Comparison of ENCODE assay signal across 8 cellular contexts in genomic region chr2:202034249-202035088, GRCh38. TPM values are rescaled to one million over a fixed set of nuclear protein-coding genes. Genes with fewer than 3 reads are reported as not detected.
DNase-seq lines count a peak whose midpoint lies in the region; ATAC-seq and TF ChIP-seq lines count a peak whose summit lies in the region.

No MANE protein-coding gene starts in this region.

- H3K27ac Mint-ChIP-seq in CD14-positive monocyte (peak overlapping the region in 3 of 7 donors; percentile 13 to 75 (median 41)), type B pancreatic cell (peak overlapping the region; percentile 80)

- peak overlapping the region; percentile 33 for H3K27ac ChIP-seq in effector memory CD4-positive, alpha-beta T cell (ENCODE audit: insufficient read depth, low read length, poor library complexity, severe bottlenecking)

- TF ChIP-seq CTCF in CD14-positive monocyte (IDR thresholded peaks at IDR 0.05) = no peak
- TF ChIP-seq CTCF in mucosa of descending colon (IDR thresholded peaks at IDR 0.05) = no peak
- TF ChIP-seq CTCF in type B pancreatic cell (conservative IDR thresholded peaks at IDR 0.05) = no peak

- peak overlapping the region; percentile 59 for H3K4me3 ChIP-seq in effector memory CD4-positive, alpha-beta T cell (ENCODE audit: insufficient read depth, low read depth, low read length, poor library complexity, severe bottlenecking)
- H3K4me3 ChIP-seq in mucosa of descending colon = peak overlapping the region; percentile 40

- no peaks in the 10 kb centered on the region for H3K9me3 ChIP-seq in effector memory CD4-positive, alpha-beta T cell (ENCODE audit: control insufficient read depth, low read length)
- no peaks in the 10 kb centered on the region for H3K9me3 ChIP-seq in mucosa of descending colon

- DNase-seq in CD14-positive monocyte (ENCODE audit: low spot score) (no peak), HT-29 (ENCODE audit: low spot score) (peak; percentile 40), mucosa of descending colon (peak; percentile 27 to 58 (median 56)), type B pancreatic cell (ENCODE audit: extremely low spot score, unreplicated experiment) (peak; percentile 72), NCI-H2107 (lab: John Stamatoyannopoulos, UW) (no peak)
- DNase-seq in activated CD4-positive, CD25-positive, alpha-beta regulatory T cell treated with anti-CD3 and anti-CD28 coated beads, Interleukin-2, amount 50 U/mL, for 72 hours = peak; percentile 40
- DNase-seq in effector memory CD4-positive, alpha-beta T cell = peak in 1 of 3 donors; percentile 6

- H3K27me3 ChIP-seq in effector memory CD4-positive, alpha-beta T cell (replicated peaks; ENCODE audit: control insufficient read depth, insufficient read depth, low read length, poor library complexity, severe bottlenecking) = peaks cover 27% of the 10 kb centered on the region

- intact Hi-C loops in CD14-positive monocyte (cut with micrococcal nuclease) (no loop called here), mucosa of descending colon (cut with DNase I, micrococcal nuclease) (loop anchor here in 1 of 2 donors (10.0 kb wide), 1 partner anchor 140 kb away; no protein-coding TSS in a partner anchor)

- H3K27me3 Mint-ChIP-seq in CD14-positive monocyte (ENCODE audit: low read depth in 3 of 3) = peaks cover 36 to 54% (median 50%) of the 10 kb centered on the region in 3 donors
- H3K27me3 Mint-ChIP-seq in type B pancreatic cell = peaks cover 11% of the 10 kb centered on the region

- peaks cover 13% of the 10 kb centered on the region for H3K4me1 ChIP-seq in effector memory CD4-positive, alpha-beta T cell (ENCODE audit: control insufficient read depth, insufficient read depth, low read length, poor library complexity, severe bottlenecking)
- H3K4me1 ChIP-seq in mucosa of descending colon (ENCODE audit: low read depth) = peaks cover 17% of the 10 kb centered on the region

- H3K4me1 Mint-ChIP-seq in CD14-positive monocyte (peaks cover 18% of the 10 kb centered on the region), type B pancreatic cell (ENCODE audit: unreplicated experiment) (peaks cover 22% of the 10 kb centered on the region)

- H3K9me3 Mint-ChIP-seq in CD14-positive monocyte (peaks cover 0 to 12% (median 9%) of the 10 kb centered on the region in 7 donors), type B pancreatic cell (no peaks in the 10 kb centered on the region)

- ATAC-seq in GM19397 (IDR thresholded peaks at IDR 0.05; ENCODE audit: unreplicated experiment) = peak; percentile 9
- peak; percentile 39 for ATAC-seq in mucosa of descending colon

- H3K36me3 ChIP-seq in effector memory CD4-positive, alpha-beta T cell (ENCODE audit: control insufficient read depth, insufficient read depth, low read length) = no peaks in the 10 kb centered on the region
- H3K36me3 ChIP-seq in mucosa of descending colon (ENCODE audit: low read depth) = no peaks in the 10 kb centered on the region

- H3K4me3 Mint-ChIP-seq in CD14-positive monocyte (peak overlapping the region; percentile 90 to 91), type B pancreatic cell (peak overlapping the region; percentile 90)

- H3K36me3 Mint-ChIP-seq in CD14-positive monocyte = peaks cover 8 to 11% of the 10 kb centered on the region in 2 donors
- peaks cover 8% of the 10 kb centered on the region for H3K36me3 Mint-ChIP-seq in type B pancreatic cell

RNA-seq across cellular contexts. Expression of gene FZD7, which starts 0.8 kb away (rescaled TPM):
- polyA plus RNA-seq in CD14-positive monocyte = under 1 TPM in 1 of 2 donors, not detected in 1; 0.05 TPM
- 17.4 and 18.2 TPM in 2 replicates for total RNA-seq in HT-29 (2014; rRNA removed; shearing (Covaris generic))
- total RNA-seq in mucosa of descending colon (10 to 100 TPM in 1 of 3 donors, 1 to 10 TPM in 2; 4.8 to 84.3 (median 5.9) TPM), type B pancreatic cell (ENCODE audit: low replicate concordance) (50.0 and 68.6 TPM in 2 replicates)

RNA-seq across cellular contexts. Expression of gene KIAA2012, which starts 38.6 kb away (rescaled TPM):
- not detected for polyA plus RNA-seq in CD14-positive monocyte
- total RNA-seq in HT-29 (2014; rRNA removed; shearing (Covaris generic)) = 0.05 TPM in 1 of 2 replicates, not detected in the other
- total RNA-seq in mucosa of descending colon (under 1 TPM in 2 of 3 donors, not detected in 1; 0.13 to 0.14 TPM), type B pancreatic cell (ENCODE audit: low replicate concordance) (0.12 and 1.3 TPM in 2 replicates)

Comparison
In these comparisons a context has a peak if more than half of its experiments do, and no peak if none do; other contexts are left out.
1. DNase-seq: peak in HT-29 (single experiment), activated CD4-positive, CD25-positive, alpha-beta regulatory T cell treated with anti-CD3 and anti-CD28 coated beads, Interleukin-2, amount 50 U/mL, for 72 hours (single experiment), mucosa of descending colon (3 of 3) and type B pancreatic cell (single experiment); none in CD14-positive monocyte (single experiment) and NCI-H2107 (single experiment).